1 cellular context compared by ENCODE assay signal in the genomic region with DNA sequence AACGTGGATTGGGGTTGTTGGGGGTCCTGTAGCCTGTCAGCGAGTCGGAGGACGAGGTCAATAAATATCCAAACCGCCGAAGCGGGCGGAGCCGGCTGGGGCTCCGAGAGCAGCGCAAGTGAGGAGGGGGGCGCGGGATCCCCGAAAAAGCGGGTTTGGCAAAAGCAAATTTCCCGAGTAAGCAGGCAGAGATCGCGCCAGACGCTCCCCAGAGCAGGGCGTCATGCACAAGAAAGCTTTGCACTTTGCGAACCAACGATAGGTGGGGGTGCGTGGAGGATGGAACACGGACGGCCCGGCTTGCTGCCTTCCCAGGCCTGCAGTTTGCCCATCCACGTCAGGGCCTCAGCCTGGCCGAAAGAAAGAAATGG.
TF ChIP-seq lines count a peak whose summit lies in the region.

No MANE protein-coding gene starts in this region.

TF ChIP-seq in GM23338, 12 proteins besides CTCF, POLR2A, EP300 and RAD21 (continued from another document):
- TF ChIP-seq, protein P1, sequence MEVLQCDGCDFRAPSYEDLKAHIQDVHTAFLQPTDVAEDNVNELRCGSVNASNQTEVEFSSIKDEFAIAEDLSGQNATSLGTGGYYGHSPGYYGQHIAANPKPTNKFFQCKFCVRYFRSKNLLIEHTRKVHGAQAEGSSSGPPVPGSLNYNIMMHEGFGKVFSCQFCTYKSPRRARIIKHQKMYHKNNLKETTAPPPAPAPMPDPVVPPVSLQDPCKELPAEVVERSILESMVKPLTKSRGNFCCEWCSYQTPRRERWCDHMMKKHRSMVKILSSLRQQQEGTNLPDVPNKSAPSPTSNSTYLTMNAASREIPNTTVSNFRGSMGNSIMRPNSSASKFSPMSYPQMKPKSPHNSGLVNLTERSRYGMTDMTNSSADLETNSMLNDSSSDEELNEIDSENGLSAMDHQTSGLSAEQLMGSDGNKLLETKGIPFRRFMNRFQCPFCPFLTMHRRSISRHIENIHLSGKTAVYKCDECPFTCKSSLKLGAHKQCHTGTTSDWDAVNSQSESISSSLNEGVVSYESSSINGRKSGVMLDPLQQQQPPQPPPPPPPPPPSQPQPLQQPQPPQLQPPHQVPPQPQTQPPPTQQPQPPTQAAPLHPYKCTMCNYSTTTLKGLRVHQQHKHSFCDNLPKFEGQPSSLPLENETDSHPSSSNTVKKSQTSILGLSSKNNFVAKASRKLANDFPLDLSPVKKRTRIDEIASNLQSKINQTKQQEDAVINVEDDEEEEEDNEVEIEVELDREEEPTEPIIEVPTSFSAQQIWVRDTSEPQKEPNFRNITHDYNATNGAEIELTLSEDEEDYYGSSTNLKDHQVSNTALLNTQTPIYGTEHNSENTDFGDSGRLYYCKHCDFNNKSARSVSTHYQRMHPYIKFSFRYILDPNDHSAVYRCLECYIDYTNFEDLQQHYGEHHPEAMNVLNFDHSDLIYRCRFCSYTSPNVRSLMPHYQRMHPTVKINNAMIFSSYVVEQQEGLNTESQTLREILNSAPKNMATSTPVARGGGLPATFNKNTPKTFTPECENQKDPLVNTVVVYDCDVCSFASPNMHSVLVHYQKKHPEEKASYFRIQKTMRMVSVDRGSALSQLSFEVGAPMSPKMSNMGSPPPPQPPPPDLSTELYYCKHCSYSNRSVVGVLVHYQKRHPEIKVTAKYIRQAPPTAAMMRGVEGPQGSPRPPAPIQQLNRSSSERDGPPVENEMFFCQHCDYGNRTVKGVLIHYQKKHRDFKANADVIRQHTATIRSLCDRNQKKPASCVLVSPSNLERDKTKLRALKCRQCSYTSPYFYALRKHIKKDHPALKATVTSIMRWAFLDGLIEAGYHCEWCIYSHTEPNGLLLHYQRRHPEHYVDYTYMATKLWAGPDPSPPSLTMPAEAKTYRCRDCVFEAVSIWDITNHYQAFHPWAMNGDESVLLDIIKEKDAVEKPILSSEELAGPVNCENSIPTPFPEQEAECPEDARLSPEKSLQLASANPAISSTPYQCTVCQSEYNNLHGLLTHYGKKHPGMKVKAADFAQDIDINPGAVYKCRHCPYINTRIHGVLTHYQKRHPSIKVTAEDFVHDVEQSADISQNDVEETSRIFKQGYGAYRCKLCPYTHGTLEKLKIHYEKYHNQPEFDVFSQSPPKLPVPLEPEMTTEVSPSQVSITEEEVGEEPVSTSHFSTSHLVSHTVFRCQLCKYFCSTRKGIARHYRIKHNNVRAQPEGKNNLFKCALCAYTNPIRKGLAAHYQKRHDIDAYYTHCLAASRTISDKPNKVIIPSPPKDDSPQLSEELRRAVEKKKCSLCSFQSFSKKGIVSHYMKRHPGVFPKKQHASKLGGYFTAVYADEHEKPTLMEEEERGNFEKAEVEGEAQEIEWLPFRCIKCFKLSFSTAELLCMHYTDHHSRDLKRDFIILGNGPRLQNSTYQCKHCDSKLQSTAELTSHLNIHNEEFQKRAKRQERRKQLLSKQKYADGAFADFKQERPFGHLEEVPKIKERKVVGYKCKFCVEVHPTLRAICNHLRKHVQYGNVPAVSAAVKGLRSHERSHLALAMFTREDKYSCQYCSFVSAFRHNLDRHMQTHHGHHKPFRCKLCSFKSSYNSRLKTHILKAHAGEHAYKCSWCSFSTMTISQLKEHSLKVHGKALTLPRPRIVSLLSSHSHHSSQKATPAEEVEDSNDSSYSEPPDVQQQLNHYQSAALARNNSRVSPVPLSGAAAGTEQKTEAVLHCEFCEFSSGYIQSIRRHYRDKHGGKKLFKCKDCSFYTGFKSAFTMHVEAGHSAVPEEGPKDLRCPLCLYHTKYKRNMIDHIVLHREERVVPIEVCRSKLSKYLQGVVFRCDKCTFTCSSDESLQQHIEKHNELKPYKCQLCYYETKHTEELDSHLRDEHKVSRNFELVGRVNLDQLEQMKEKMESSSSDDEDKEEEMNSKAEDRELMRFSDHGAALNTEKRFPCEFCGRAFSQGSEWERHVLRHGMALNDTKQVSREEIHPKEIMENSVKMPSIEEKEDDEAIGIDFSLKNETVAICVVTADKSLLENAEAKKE (CRISPR knock-in tag; IDR thresholded peaks at IDR 0.05), result no peak
